25 cellular contexts compared by ENCODE assay signal in the genomic region with DNA sequence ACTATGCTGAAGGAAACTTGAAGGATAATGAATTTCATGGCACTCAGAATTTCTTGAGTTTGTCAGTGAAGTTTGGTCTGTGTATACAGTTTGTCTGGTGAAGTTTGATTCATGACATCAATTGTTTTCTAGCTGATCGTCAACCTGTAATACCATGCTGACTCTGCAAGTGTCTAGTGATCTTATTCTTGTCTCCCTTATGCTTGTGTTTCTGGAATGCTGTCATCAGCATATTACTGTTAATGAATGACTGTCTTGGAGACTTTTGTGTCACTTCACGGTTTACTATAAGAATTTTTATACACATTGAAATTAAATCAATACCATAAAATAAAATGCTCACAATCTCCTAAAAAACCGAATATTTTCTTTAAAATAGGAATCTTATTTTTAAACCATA.
"Had no signal": no experiment of that assay in that cellular context is flagged by ENCODE, and none has a peak within 500 bp of the region (broad histone marks: within the 10 kb centered on the region; RNA-seq: fewer than 3 reads in every experiment).

No MANE protein-coding gene starts in this region.

- H3K9me3 ChIP-seq: lower lobe of right lung, ovary, testis, thyroid gland, upper lobe of left lung had no signal

- H3K4me3 ChIP-seq: heart right ventricle, hepatocyte, left lung, lower lobe of right lung, ovary, smooth muscle cell, stomach, testis, thyroid gland, transverse colon, upper lobe of left lung, vagina had no signal

- H3K27me3 ChIP-seq: heart right ventricle, hepatocyte, left lung, ovary, stomach, testis, thyroid gland, transverse colon, upper lobe of left lung, vagina had no signal

- H3K4me2 ChIP-seq: hepatocyte, smooth muscle cell had no signal

- H3K4me1 ChIP-seq: heart right ventricle, left lung, lower lobe of right lung, stomach, testis, thyroid gland, transverse colon, upper lobe of left lung, vagina had no signal

- DNase-seq: heart right ventricle; islet precursor cell; left colon; left lung; lower lobe of right lung; mammary epithelial cell; mesendoderm; naive B cell; natural killer cell; ovary; retina; right cardiac atrium; stimulated activated CD4-positive, alpha-beta T cell treated with anti-CD3 and anti-CD28 coated beads, Interleukin-1b, Interleukin-23, amount 100 ng/mL, for 48 hours; stimulated activated CD4-positive, alpha-beta T cell treated with anti-CD3 and anti-CD28 coated beads, Interleukin-2, amount 100 ng/mL, for 48 hours; stimulated activated CD4-positive, alpha-beta T cell treated with anti-CD3 and anti-CD28 coated beads, Interleukin-4, amount 100 ng/mL, for 4 hours; stimulated activated naive B cell treated with anti-CD40 and anti-IgM and Interleukin-4, amounts not matched to agents 10 μg/mL and 1 μg/mL and 100 μg/mL, for 72 hours; stimulated activated naive CD8-positive, alpha-beta T cell treated with anti-CD3 and anti-CD28 coated beads, Interleukin-15, Interleukin-2, amounts not matched to agents 100 U/mL and 50 U/mL, for 24 hours; stomach; testis; thyroid gland; transverse colon; upper lobe of left lung had no signal

- ATAC-seq: heart right ventricle; left colon; left lung; lower lobe of right lung; natural killer cell; right cardiac atrium; stimulated activated naive B cell treated with anti-CD40 and anti-IgM and Interleukin-4, amounts not matched to agents 10 μg/mL and 1 μg/mL and 100 μg/mL, for 72 hours; stimulated activated naive CD8-positive, alpha-beta T cell treated with anti-CD3 and anti-CD28 coated beads, Interleukin-15, Interleukin-2, amounts not matched to agents 100 U/mL and 50 U/mL, for 24 hours had no signal

- H3K27ac ChIP-seq: heart right ventricle, hepatocyte, left lung, lower lobe of right lung, ovary, stomach, testis, thyroid gland, transverse colon, upper lobe of left lung, vagina had no signal

- H2AFZ ChIP-seq: hepatocyte had no signal

- H3K36me3 ChIP-seq: heart right ventricle, left lung, lower lobe of right lung, ovary, stomach, thyroid gland, transverse colon, upper lobe of left lung, vagina had no signal
